ENCODE assay signal across 13 cellular contexts in the genomic region with DNA sequence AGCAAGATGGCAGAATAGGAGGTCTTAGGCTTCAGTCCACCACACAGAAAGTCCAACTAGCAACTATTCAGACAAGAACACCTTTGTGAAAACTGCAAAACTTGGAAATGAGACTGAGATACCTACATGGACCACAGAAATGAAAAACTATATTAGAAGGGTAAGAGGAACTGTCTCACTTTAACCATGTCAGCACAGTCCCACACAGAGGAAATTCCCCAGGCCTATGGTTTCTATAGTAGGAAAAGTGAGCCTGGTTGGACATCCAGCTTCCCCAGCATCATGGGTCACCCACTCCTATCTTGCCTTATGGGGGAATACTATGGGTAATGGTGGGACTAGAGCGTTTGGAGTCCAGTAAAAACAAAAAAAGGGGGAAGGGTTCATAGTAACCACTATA.
"Had no signal": no experiment of that assay in that cellular context is flagged by ENCODE, and none has a peak within 500 bp of the region (broad histone marks: within the 10 kb centered on the region; RNA-seq: fewer than 3 reads in every experiment).

No MANE protein-coding gene starts in this region.

- H3K4me2 ChIP-seq: neural progenitor cell had no signal

- H3K9me3 ChIP-seq: gastrocnemius medialis, left ventricle myocardium inferior, ovary, tibial nerve had no signal

- H3K4me1 ChIP-seq: gastrocnemius medialis, left ventricle myocardium inferior, tibial nerve had no signal

- H3K27ac Mint-ChIP-seq: activated CD4-positive, alpha-beta memory T cell treated with anti-CD3 and anti-CD28 coated beads, Interleukin-2, amount 10 ng/mL, durations not matched to agents 7 days and 5 days; activated naive CD4-positive, alpha-beta T cell treated with anti-CD3 and anti-CD28 coated beads, Interleukin-2, amount 10 ng/mL, durations not matched to agents 7 days and 5 days; T-helper 2 cell treated with Interferon-gamma antibody and Interleukin-4, amounts not matched to agents 5 μg/mL and 100 μg/mL, for 36 hours had no signal

- DNase-seq: activated CD4-positive, alpha-beta memory T cell treated with anti-CD3 and anti-CD28 coated beads, Interleukin-2, amount 10 ng/mL, durations not matched to agents 7 days and 5 days; activated naive CD4-positive, alpha-beta T cell treated with anti-CD3 and anti-CD28 coated beads, Interleukin-2, amount 10 ng/mL, durations not matched to agents 7 days and 5 days; anterior cingulate cortex; gastrocnemius medialis; kidney; left ventricle myocardium inferior; ovary; SHP77 treated with DMSO at 0.1 percent for 48 hours; stimulated activated CD4-positive, alpha-beta T cell treated with anti-CD3 and anti-CD28 coated beads, Interleukin-4, amount 100 ng/mL, for 1 hour had no signal

- H3K36me3 ChIP-seq: gastrocnemius medialis, left ventricle myocardium inferior, neural progenitor cell, ovary, tibial nerve had no signal

- H2AFZ ChIP-seq: neural progenitor cell had no signal

- H3K4me3 ChIP-seq: gastrocnemius medialis, left ventricle myocardium inferior, neural progenitor cell, ovary, tibial nerve had no signal

- H3K4me3 Mint-ChIP-seq: activated CD4-positive, alpha-beta memory T cell treated with anti-CD3 and anti-CD28 coated beads, Interleukin-2, amount 10 ng/mL, durations not matched to agents 7 days and 5 days; activated naive CD4-positive, alpha-beta T cell treated with anti-CD3 and anti-CD28 coated beads, Interleukin-2, amount 10 ng/mL, durations not matched to agents 7 days and 5 days; neural progenitor cell; T-helper 2 cell treated with Interferon-gamma antibody and Interleukin-4, amounts not matched to agents 5 μg/mL and 100 μg/mL, for 36 hours had no signal

- H3K9ac ChIP-seq: neural progenitor cell had no signal

- ATAC-seq: gastrocnemius medialis had no signal

- FAIRE-seq: colon, kidney had no signal

- H3K27ac ChIP-seq: gastrocnemius medialis, left ventricle myocardium inferior, neural progenitor cell, ovary, tibial nerve had no signal

- H3K27me3 ChIP-seq: gastrocnemius medialis, neural progenitor cell, ovary, tibial nerve had no signal
